ENCODE assay signal across 1 cellular context in the genomic region with DNA sequence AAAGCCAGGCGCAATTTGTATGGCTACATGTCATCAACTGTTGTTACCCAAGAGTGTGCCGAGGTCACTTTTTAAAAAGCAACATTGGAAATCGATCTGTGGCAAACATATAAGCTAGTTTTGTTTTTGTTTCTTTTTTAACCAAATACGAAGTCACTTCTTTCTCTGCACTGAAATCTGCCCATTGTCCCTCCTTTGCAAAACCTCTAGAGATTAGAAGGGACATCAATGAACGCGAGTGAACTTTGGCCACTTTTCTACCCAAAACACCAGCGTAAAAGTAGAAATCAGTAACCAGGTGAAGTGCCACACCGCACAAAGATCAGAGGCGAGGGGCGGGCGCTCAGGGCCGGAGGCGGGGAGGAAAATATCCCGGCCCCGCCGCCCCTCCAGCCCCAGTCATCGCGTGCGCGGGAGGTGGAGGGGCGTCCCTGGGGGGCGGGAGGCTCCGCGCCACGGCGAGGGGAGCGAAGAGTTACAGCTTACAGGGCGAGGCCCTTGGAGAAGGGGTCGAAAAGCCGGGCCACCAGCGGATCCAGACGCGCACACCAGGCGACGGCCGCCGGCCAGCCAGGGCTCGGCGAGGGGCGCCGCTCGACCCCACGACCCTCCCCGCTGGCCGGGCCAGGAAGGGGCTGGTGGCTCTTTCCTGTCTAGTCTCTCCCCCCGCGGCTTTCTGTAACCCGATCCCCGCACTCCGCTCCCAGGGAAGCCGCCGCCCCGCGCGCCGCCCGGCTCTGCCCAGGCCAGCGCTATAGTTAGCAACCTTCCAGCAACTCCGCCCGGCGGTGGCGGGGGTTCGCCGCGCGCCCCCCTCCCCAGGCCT.
TF ChIP-seq lines count a peak whose summit lies in the region.

No MANE protein-coding gene starts in this region.

TF ChIP-seq in HepG2, 621 proteins besides CTCF, POLR2A, EP300 and RAD21 (continued from another document and continues in another):
- TF ChIP-seq, protein P1, sequence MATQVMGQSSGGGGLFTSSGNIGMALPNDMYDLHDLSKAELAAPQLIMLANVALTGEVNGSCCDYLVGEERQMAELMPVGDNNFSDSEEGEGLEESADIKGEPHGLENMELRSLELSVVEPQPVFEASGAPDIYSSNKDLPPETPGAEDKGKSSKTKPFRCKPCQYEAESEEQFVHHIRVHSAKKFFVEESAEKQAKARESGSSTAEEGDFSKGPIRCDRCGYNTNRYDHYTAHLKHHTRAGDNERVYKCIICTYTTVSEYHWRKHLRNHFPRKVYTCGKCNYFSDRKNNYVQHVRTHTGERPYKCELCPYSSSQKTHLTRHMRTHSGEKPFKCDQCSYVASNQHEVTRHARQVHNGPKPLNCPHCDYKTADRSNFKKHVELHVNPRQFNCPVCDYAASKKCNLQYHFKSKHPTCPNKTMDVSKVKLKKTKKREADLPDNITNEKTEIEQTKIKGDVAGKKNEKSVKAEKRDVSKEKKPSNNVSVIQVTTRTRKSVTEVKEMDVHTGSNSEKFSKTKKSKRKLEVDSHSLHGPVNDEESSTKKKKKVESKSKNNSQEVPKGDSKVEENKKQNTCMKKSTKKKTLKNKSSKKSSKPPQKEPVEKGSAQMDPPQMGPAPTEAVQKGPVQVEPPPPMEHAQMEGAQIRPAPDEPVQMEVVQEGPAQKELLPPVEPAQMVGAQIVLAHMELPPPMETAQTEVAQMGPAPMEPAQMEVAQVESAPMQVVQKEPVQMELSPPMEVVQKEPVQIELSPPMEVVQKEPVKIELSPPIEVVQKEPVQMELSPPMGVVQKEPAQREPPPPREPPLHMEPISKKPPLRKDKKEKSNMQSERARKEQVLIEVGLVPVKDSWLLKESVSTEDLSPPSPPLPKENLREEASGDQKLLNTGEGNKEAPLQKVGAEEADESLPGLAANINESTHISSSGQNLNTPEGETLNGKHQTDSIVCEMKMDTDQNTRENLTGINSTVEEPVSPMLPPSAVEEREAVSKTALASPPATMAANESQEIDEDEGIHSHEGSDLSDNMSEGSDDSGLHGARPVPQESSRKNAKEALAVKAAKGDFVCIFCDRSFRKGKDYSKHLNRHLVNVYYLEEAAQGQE (IDR thresholded peaks at IDR 0.05; ENCODE audit: borderline replicate concordance in 1 of 2, low read depth in 1 of 2, low read length in 2 of 2) = peak in 1 of 2 experiments; percentile 17; a peak in 1 of 4 replicates
- no peak for TF ChIP-seq CCAR2 (optimal IDR thresholded peaks at IDR 0.05; ENCODE audit: low read depth, low read length)
- TF ChIP-seq, protein P2, sequence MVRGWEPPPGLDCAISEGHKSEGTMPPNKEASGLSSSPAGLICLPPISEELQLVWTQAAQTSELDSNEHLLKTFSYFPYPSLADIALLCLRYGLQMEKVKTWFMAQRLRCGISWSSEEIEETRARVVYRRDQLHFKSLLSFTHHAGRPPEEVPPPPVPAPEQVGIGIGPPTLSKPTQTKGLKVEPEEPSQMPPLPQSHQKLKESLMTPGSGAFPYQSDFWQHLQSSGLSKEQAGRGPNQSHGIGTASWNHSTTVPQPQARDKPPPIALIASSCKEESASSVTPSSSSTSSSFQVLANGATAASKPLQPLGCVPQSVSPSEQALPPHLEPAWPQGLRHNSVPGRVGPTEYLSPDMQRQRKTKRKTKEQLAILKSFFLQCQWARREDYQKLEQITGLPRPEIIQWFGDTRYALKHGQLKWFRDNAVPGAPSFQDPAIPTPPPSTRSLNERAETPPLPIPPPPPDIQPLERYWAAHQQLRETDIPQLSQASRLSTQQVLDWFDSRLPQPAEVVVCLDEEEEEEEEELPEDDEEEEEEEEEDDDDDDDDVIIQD (CRISPR knock-in tag; IDR thresholded peaks at IDR 0.05; ENCODE audit: low read depth) = peak; percentile 51; the same call in 1 of the 2 replicates
- TF ChIP-seq, protein P3, sequence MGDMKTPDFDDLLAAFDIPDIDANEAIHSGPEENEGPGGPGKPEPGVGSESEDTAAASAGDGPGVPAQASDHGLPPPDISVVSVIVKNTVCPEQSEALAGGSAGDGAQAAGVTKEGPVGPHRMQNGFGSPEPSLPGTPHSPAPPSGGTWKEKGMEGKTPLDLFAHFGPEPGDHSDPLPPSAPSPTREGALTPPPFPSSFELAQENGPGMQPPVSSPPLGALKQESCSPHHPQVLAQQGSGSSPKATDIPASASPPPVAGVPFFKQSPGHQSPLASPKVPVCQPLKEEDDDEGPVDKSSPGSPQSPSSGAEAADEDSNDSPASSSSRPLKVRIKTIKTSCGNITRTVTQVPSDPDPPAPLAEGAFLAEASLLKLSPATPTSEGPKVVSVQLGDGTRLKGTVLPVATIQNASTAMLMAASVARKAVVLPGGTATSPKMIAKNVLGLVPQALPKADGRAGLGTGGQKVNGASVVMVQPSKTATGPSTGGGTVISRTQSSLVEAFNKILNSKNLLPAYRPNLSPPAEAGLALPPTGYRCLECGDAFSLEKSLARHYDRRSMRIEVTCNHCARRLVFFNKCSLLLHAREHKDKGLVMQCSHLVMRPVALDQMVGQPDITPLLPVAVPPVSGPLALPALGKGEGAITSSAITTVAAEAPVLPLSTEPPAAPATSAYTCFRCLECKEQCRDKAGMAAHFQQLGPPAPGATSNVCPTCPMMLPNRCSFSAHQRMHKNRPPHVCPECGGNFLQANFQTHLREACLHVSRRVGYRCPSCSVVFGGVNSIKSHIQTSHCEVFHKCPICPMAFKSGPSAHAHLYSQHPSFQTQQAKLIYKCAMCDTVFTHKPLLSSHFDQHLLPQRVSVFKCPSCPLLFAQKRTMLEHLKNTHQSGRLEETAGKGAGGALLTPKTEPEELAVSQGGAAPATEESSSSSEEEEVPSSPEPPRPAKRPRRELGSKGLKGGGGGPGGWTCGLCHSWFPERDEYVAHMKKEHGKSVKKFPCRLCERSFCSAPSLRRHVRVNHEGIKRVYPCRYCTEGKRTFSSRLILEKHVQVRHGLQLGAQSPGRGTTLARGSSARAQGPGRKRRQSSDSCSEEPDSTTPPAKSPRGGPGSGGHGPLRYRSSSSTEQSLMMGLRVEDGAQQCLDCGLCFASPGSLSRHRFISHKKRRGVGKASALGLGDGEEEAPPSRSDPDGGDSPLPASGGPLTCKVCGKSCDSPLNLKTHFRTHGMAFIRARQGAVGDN (CRISPR knock-in tag; IDR thresholded peaks at IDR 0.05) = peak; percentile 81
- peak; percentile 42; the same call in 1 of the 2 replicates for TF ChIP-seq ZNF143 (CRISPR knock-in tag; IDR thresholded peaks at IDR 0.05)
- TF ChIP-seq POLR2AphosphoS5 (IDR thresholded peaks at IDR 0.05; ENCODE audit: low read depth, low read length) = peak; percentile 73
- TF ChIP-seq SOX5 (CRISPR knock-in tag; IDR thresholded peaks at IDR 0.05; ENCODE audit: borderline replicate concordance) = peak; percentile 97
- peak; percentile 74; the same call in 1 of the 2 replicates for TF ChIP-seq ZNF331 (CRISPR knock-in tag; IDR thresholded peaks at IDR 0.05)
- TF ChIP-seq, protein P4, sequence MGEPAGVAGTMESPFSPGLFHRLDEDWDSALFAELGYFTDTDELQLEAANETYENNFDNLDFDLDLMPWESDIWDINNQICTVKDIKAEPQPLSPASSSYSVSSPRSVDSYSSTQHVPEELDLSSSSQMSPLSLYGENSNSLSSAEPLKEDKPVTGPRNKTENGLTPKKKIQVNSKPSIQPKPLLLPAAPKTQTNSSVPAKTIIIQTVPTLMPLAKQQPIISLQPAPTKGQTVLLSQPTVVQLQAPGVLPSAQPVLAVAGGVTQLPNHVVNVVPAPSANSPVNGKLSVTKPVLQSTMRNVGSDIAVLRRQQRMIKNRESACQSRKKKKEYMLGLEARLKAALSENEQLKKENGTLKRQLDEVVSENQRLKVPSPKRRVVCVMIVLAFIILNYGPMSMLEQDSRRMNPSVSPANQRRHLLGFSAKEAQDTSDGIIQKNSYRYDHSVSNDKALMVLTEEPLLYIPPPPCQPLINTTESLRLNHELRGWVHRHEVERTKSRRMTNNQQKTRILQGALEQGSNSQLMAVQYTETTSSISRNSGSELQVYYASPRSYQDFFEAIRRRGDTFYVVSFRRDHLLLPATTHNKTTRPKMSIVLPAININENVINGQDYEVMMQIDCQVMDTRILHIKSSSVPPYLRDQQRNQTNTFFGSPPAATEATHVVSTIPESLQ (CRISPR knock-in tag; conservative IDR thresholded peaks at IDR 0.05) = no peak
- 0 out of 2 replicates have a peak, but pooled peaks have one; percentile 28 for TF ChIP-seq ZNF510 (CRISPR knock-in tag; IDR thresholded peaks at IDR 0.05; ENCODE audit: low read depth)
- TF ChIP-seq FLYWCH1 (CRISPR knock-in tag; IDR thresholded peaks at IDR 0.05) = 0 out of 2 replicates have a peak, but pooled peaks have one; percentile 16
- peak; percentile 83 for TF ChIP-seq CEBPB (IDR thresholded peaks at IDR 0.05; ENCODE audit: borderline replicate concordance, low read depth, low read length)
- TF ChIP-seq, protein P5, sequence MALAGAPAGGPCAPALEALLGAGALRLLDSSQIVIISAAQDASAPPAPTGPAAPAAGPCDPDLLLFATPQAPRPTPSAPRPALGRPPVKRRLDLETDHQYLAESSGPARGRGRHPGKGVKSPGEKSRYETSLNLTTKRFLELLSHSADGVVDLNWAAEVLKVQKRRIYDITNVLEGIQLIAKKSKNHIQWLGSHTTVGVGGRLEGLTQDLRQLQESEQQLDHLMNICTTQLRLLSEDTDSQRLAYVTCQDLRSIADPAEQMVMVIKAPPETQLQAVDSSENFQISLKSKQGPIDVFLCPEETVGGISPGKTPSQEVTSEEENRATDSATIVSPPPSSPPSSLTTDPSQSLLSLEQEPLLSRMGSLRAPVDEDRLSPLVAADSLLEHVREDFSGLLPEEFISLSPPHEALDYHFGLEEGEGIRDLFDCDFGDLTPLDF (CRISPR knock-in tag; IDR thresholded peaks at IDR 0.05) = peak; percentile 71
- peak; percentile 61; the same call in 1 of the 2 replicates for TF ChIP-seq ZNF160 (CRISPR knock-in tag; IDR thresholded peaks at IDR 0.05)
- peak; percentile 98 for TF ChIP-seq BCL6 (CRISPR knock-in tag; IDR thresholded peaks at IDR 0.05)
- TF ChIP-seq, protein P6, sequence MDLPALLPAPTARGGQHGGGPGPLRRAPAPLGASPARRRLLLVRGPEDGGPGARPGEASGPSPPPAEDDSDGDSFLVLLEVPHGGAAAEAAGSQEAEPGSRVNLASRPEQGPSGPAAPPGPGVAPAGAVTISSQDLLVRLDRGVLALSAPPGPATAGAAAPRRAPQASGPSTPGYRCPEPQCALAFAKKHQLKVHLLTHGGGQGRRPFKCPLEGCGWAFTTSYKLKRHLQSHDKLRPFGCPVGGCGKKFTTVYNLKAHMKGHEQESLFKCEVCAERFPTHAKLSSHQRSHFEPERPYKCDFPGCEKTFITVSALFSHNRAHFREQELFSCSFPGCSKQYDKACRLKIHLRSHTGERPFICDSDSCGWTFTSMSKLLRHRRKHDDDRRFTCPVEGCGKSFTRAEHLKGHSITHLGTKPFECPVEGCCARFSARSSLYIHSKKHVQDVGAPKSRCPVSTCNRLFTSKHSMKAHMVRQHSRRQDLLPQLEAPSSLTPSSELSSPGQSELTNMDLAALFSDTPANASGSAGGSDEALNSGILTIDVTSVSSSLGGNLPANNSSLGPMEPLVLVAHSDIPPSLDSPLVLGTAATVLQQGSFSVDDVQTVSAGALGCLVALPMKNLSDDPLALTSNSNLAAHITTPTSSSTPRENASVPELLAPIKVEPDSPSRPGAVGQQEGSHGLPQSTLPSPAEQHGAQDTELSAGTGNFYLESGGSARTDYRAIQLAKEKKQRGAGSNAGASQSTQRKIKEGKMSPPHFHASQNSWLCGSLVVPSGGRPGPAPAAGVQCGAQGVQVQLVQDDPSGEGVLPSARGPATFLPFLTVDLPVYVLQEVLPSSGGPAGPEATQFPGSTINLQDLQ (CRISPR knock-in tag; IDR thresholded peaks at IDR 0.05) = no peak; the same call in 1 of the 2 replicates
- peak; percentile 84; the same call in 1 of the 2 replicates for TF ChIP-seq RFXAP (CRISPR knock-in tag; IDR thresholded peaks at IDR 0.05; ENCODE audit: borderline replicate concordance)
- peak; percentile 86 for TF ChIP-seq CBFB (CRISPR knock-in tag; IDR thresholded peaks at IDR 0.05)
- peak; percentile 92 for TF ChIP-seq ZNF501 (CRISPR knock-in tag; IDR thresholded peaks at IDR 0.05)
- peak; percentile 99 for TF ChIP-seq FOXK1 (CRISPR knock-in tag; IDR thresholded peaks at IDR 0.05; ENCODE audit: borderline replicate concordance, low read depth)
- TF ChIP-seq CREB1 (IDR thresholded peaks at IDR 0.05) = peak; percentile 48; the same call in 1 of the 2 replicates
- peak; percentile 86 for TF ChIP-seq CREB1 (CRISPR knock-in tag; IDR thresholded peaks at IDR 0.05)
- TF ChIP-seq ZNF101 (CRISPR knock-in tag; IDR thresholded peaks at IDR 0.05; ENCODE audit: borderline replicate concordance, low read depth) = 0 out of 2 replicates have a peak, but pooled peaks have one; percentile 24
- TF ChIP-seq ZNF7 (CRISPR knock-in tag; IDR thresholded peaks at IDR 0.05) = peak; percentile 23; the same call in 1 of the 2 replicates
- no peak for TF ChIP-seq NFATC3 (CRISPR knock-in tag; IDR thresholded peaks at IDR 0.05)
- TF ChIP-seq, protein P7, sequence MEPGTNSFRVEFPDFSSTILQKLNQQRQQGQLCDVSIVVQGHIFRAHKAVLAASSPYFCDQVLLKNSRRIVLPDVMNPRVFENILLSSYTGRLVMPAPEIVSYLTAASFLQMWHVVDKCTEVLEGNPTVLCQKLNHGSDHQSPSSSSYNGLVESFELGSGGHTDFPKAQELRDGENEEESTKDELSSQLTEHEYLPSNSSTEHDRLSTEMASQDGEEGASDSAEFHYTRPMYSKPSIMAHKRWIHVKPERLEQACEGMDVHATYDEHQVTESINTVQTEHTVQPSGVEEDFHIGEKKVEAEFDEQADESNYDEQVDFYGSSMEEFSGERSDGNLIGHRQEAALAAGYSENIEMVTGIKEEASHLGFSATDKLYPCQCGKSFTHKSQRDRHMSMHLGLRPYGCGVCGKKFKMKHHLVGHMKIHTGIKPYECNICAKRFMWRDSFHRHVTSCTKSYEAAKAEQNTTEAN (CRISPR knock-in tag; conservative IDR thresholded peaks at IDR 0.05) = peak; percentile 60
- no peak for TF ChIP-seq ELF4 (CRISPR knock-in tag; IDR thresholded peaks at IDR 0.05; ENCODE audit: borderline replicate concordance)
- TF ChIP-seq, protein P8, sequence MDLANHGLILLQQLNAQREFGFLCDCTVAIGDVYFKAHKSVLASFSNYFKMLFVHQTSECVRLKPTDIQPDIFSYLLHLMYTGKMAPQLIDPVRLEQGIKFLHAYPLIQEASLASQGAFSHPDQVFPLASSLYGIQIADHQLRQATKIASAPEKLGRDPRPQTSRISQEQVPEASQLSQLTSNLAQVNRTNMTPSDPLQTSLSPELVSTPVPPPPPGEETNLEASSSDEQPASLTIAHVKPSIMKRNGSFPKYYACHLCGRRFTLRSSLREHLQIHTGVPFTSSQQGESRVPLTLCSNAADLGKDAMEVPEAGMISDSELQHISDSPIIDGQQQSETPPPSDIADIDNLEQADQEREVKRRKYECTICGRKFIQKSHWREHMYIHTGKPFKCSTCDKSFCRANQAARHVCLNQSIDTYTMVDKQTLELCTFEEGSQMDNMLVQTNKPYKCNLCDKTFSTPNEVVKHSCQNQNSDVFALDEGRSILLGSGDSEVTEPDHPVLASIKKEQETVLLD (CRISPR knock-in tag; IDR thresholded peaks at IDR 0.05; ENCODE audit: low read depth) = peak; percentile 51
- TF ChIP-seq TEAD3 (CRISPR knock-in tag; optimal IDR thresholded peaks at IDR 0.05; ENCODE audit: borderline replicate concordance) = peak; percentile 55
- TF ChIP-seq ZNF614 (CRISPR knock-in tag; IDR thresholded peaks at IDR 0.05; ENCODE audit: borderline replicate concordance) = peak; percentile 67; the same call in 1 of the 2 replicates
- TF ChIP-seq BRD4 (CRISPR knock-in tag; IDR thresholded peaks at IDR 0.05) = no peak; the same call in 1 of the 2 replicates
- 0 out of 2 replicates have a peak, but pooled peaks have one; percentile 59 for TF ChIP-seq ARNT2 (CRISPR knock-in tag; IDR thresholded peaks at IDR 0.05; ENCODE audit: low read depth)
- peak; percentile 86 for TF ChIP-seq HDAC1 (CRISPR knock-in tag; IDR thresholded peaks at IDR 0.05)
- peak; percentile 80 for TF ChIP-seq ZBTB20 (CRISPR knock-in tag; IDR thresholded peaks at IDR 0.05; ENCODE audit: borderline replicate concordance, low read depth)
- TF ChIP-seq HMG20A (CRISPR knock-in tag; IDR thresholded peaks at IDR 0.05; ENCODE audit: borderline replicate concordance) = peak; percentile 87
- peak; percentile 27; the same call in 1 of the 2 replicates for TF ChIP-seq ZNF644 (CRISPR knock-in tag; IDR thresholded peaks at IDR 0.05; ENCODE audit: low read depth)
